In the genomic region with DNA sequence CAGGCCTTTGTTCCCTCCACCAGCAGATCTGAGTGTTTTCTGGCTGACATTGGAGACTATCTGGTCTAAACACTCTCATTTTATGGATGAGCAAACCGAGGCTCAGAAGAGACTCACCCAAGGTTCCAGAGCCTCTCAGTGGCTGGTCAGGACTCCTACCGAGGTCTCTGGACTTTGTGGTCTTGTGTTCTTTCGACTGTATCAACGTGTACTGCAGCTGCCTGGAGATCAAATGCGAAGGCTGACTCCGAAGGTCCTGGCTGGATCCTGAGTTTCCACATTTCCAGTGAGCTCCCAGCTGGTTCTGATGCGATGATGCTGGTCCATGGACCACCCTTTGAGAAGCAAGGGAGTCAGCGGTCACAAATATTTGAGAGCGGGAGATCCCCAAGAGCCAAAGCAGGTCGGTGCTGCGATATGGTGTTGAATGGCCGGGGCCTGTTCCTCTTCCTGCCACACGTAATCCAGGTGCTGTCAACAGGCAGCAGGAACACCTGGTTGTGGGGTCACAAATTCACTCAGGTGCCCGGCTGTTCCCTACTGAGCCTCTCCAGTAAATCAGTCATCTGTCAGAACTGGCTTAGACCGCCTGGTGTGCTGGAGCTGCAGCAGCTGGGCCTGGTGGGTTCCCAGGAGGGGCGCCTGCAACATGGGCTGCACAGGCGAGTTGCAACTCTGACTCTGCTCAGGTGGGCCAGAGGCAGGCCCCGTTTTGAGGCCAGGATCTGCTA, we compare ENCODE assay signal across 2 cellular contexts.
TF ChIP-seq lines count a peak whose summit lies in the region.

No MANE protein-coding gene starts in this region.

TF ChIP-seq in A549, 52 proteins besides CTCF, POLR2A, EP300 and RAD21:
- TF ChIP-seq KDM1A (IDR thresholded peaks at IDR 0.05; ENCODE audit: low read depth), result peak; percentile 81; the same call in 1 of the 2 replicates
- TF ChIP-seq, protein P1, sequence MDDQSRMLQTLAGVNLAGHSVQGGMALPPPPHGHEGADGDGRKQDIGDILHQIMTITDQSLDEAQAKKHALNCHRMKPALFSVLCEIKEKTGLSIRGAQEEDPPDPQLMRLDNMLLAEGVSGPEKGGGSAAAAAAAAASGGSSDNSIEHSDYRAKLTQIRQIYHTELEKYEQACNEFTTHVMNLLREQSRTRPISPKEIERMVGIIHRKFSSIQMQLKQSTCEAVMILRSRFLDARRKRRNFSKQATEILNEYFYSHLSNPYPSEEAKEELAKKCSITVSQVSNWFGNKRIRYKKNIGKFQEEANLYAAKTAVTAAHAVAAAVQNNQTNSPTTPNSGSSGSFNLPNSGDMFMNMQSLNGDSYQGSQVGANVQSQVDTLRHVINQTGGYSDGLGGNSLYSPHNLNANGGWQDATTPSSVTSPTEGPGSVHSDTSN (IDR thresholded peaks at IDR 0.05), result no peak

TF ChIP-seq in HCT116, 20 proteins besides CTCF, POLR2A, EP300 and RAD21:
- TF ChIP-seq, protein P2, sequence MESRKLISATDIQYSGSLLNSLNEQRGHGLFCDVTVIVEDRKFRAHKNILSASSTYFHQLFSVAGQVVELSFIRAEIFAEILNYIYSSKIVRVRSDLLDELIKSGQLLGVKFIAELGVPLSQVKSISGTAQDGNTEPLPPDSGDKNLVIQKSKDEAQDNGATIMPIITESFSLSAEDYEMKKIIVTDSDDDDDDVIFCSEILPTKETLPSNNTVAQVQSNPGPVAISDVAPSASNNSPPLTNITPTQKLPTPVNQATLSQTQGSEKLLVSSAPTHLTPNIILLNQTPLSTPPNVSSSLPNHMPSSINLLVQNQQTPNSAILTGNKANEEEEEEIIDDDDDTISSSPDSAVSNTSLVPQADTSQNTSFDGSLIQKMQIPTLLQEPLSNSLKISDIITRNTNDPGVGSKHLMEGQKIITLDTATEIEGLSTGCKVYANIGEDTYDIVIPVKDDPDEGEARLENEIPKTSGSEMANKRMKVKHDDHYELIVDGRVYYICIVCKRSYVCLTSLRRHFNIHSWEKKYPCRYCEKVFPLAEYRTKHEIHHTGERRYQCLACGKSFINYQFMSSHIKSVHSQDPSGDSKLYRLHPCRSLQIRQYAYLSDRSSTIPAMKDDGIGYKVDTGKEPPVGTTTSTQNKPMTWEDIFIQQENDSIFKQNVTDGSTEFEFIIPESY (IDR thresholded peaks at IDR 0.05; ENCODE audit: extremely low read depth, insufficient replicate concordance, low read length), result no peak
- TF ChIP-seq YY1 (IDR thresholded peaks at IDR 0.05; ENCODE audit: extremely low read depth, insufficient replicate concordance, low read depth, low read length) (no peak), CBX3 (IDR thresholded peaks at IDR 0.05; ENCODE audit: low read depth) (no peak), POLR2AphosphoS5 (IDR thresholded peaks at IDR 0.05; ENCODE audit: low read depth, low read length) (no peak), ELF1 (IDR thresholded peaks at IDR 0.05; ENCODE audit: borderline replicate concordance, low read depth) (no peak), ZNF274 (IDR thresholded peaks at IDR 0.05; ENCODE audit: low read depth, low read length) (no peak), CEBPB (IDR thresholded peaks at IDR 0.05; ENCODE audit: low read depth) (no peak)
- TF ChIP-seq, protein P3, sequence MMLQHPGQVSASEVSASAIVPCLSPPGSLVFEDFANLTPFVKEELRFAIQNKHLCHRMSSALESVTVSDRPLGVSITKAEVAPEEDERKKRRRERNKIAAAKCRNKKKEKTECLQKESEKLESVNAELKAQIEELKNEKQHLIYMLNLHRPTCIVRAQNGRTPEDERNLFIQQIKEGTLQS (IDR thresholded peaks at IDR 0.05), result no peak
- TF ChIP-seq, protein P4, sequence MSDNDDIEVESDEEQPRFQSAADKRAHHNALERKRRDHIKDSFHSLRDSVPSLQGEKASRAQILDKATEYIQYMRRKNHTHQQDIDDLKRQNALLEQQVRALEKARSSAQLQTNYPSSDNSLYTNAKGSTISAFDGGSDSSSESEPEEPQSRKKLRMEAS (IDR thresholded peaks at IDR 0.05), result no peak
